8 cellular contexts compared by ENCODE assay signal in genomic region chr6:166958926-166959861, GRCh38. TPM values are rescaled to one million over a fixed set of nuclear protein-coding genes. Genes with fewer than 3 reads are reported as not detected.
DNase-seq lines count a peak whose midpoint lies in the region; ATAC-seq and TF ChIP-seq lines count a peak whose summit lies in the region.

No MANE protein-coding gene starts in this region.

- no peak overlapping the region; the same call in 1 of the 2 replicates for H3K14ac ChIP-seq in IMR-90 (replicated peaks; ENCODE audit: low read depth, low read length)

- DNase-seq in GM06990 (ENCODE audit: extremely low read depth, insufficient read length) (peak; percentile 44), IMR-90 (no peak), lower lobe of right lung (no peak), vagina (ENCODE audit: extremely low spot score in 2 of 2) (no peak)
- no peak for DNase-seq in activated CD4-positive, CD25-positive, alpha-beta regulatory T cell treated with anti-CD3 and anti-CD28 coated beads, Interleukin-2, amount 50 U/mL, for 72 hours

- H4K8ac ChIP-seq in IMR-90 (ENCODE audit: low read depth in 2 of 2, low read length in 2 of 2): peak overlapping the region in 1 of 2 experiments; percentile 50; a peak in 1 of 4 replicates

- H3K9ac ChIP-seq in IMR-90 (ENCODE audit: low read depth, low read length): no peak overlapping the region

- no TSS peak for BruUV-seq in IMR-90 (replicated peaks; lab: Mats Ljungman, UMichigan)

- no peak for TF ChIP-seq POLR2A in IMR-90 (IDR thresholded peaks at IDR 0.05; ENCODE audit: low read depth, low read length)
- TF ChIP-seq POLR2A in vagina (IDR thresholded peaks at IDR 0.05): no peak

- peak overlapping the region; percentile 46; the same call in 1 of the 2 replicates for H4K5ac ChIP-seq in IMR-90 (ENCODE audit: low read depth, low read length)

- WGBS in IMR-90 (ENCODE audit: extremely low coverage in 2 of 2, insufficient read length in 1 of 2), 2 experiments: 60% methylated on average over 2 of the region's 13 CpGs; no CpG with 5 or more reads in 1 of the 2 experiments

- peaks cover 0 to 3% of the 10 kb centered on the region in 2 experiments; a peak in 1 of 4 replicates for H3K79me1 ChIP-seq in IMR-90 (ENCODE audit: low read depth in 1 of 2, low read length in 2 of 2)

- H3K27ac ChIP-seq in IMR-90 (ENCODE audit: insufficient read depth, low read length): no peak overlapping the region
- peak overlapping the region; percentile 86 for H3K27ac ChIP-seq in lower lobe of right lung
- H3K27ac ChIP-seq in vagina: no peak overlapping the region

- H3K4me3 ChIP-seq in GM06990 (replicated peaks; ENCODE audit: low read depth, low read length) (peak overlapping the region; percentile 0; the same call in 1 of the 2 replicates), IMR-90 (ENCODE audit: insufficient read depth, low read depth, low read length) (no peak overlapping the region), lower lobe of right lung (peak overlapping the region; percentile 5), vagina (no peak overlapping the region)

- peak overlapping the region; percentile 71 for H2AFZ ChIP-seq in IMR-90 (replicated peaks; ENCODE audit: low read length, poor library complexity)

- H2BK20ac ChIP-seq in IMR-90 (ENCODE audit: low read depth, low read length): no peak overlapping the region

- H3K4me1 Mint-ChIP-seq in activated T-helper 17 cell treated with anti-CD3 and anti-CD28 coated beads, Interleukin-2, amount 50 U/mL, for 72 hours: peaks cover 32% of the 10 kb centered on the region

- H2BK120ac ChIP-seq in IMR-90 (ENCODE audit: low read depth, low read length): 0 out of 2 replicates have a peak overlapping the region, but pooled peaks have one; percentile 38

- intact Hi-C loops in IMR-90 (cut with micrococcal nuclease) (loop anchor here (1.0 kb wide), 1 partner anchor 38 kb away; no protein-coding TSS in a partner anchor), lower lobe of right lung (cut with DNase I) (no loop called here), vagina (cut with DNase I) (no loop called here)

- no peak overlapping the region for H3K23ac ChIP-seq in IMR-90 (ENCODE audit: low read depth, low read length)

- TF ChIP-seq RAD21 in IMR-90 (IDR thresholded peaks at IDR 0.05; ENCODE audit: low read length): no peak

- peak overlapping the region; percentile 96 for H3K27ac Mint-ChIP-seq in activated T-helper 17 cell treated with anti-CD3 and anti-CD28 coated beads, Interleukin-2, amount 50 U/mL, for 72 hours

- 0 out of 2 replicates have a peak overlapping the region, but pooled peaks have one; percentile 35 for H3K4ac ChIP-seq in IMR-90 (ENCODE audit: low read depth, low read length)

- no peak overlapping the region for H2AK9ac ChIP-seq in IMR-90 (replicated peaks; ENCODE audit: low read depth, low read length, poor library complexity)

- POLR2A ChIA-PET in IMR-90 (lab: Charles Lee; ENCODE audit: unreplicated experiment): no interaction called here

- no peaks in the 10 kb centered on the region for H4K20me1 ChIP-seq in IMR-90 (ENCODE audit: insufficient read depth, low read length)

- no peak overlapping the region for H2AK5ac ChIP-seq in IMR-90 (ENCODE audit: low read depth, low read length)

- H3K4me1 ChIP-seq in IMR-90 (ENCODE audit: control insufficient read depth, insufficient read depth, low read length) (peaks cover 10% of the 10 kb centered on the region), lower lobe of right lung (peaks cover 45% of the 10 kb centered on the region), vagina (peaks cover 31% of the 10 kb centered on the region)

- TF ChIP-seq CTCF in GM06990 (IDR thresholded peaks at IDR 0.05; ENCODE audit: insufficient read depth, low read length, poor library complexity, severe bottlenecking) (no peak), IMR-90 (conservative IDR thresholded peaks at IDR 0.05; ENCODE audit: low read depth, low read length) (no peak), lower lobe of right lung (IDR thresholded peaks at IDR 0.05) (no peak), vagina (IDR thresholded peaks at IDR 0.05) (no peak)

- H3K36me3 Mint-ChIP-seq in activated T-helper 17 cell treated with anti-CD3 and anti-CD28 coated beads, Interleukin-2, amount 50 U/mL, for 72 hours (ENCODE audit: low read depth): peaks cover 25% of the 10 kb centered on the region

- no peak overlapping the region for H2BK15ac ChIP-seq in IMR-90 (ENCODE audit: low read depth, low read length)

- H3K4me2 ChIP-seq in IMR-90 (ENCODE audit: low read depth, low read length): no peak overlapping the region

- H3K9me1 ChIP-seq in IMR-90 (ENCODE audit: insufficient read depth, low read length): no peaks in the 10 kb centered on the region

- H3K9me3 Mint-ChIP-seq in activated T-helper 17 cell treated with anti-CD3 and anti-CD28 coated beads, Interleukin-2, amount 50 U/mL, for 72 hours: peaks cover 4% of the 10 kb centered on the region

- H3K9me3 ChIP-seq in IMR-90 (ENCODE audit: control insufficient read depth, insufficient read depth, low read length): no peaks in the 10 kb centered on the region
- H3K9me3 ChIP-seq in lower lobe of right lung: no peaks in the 10 kb centered on the region
- H3K9me3 ChIP-seq in vagina: no peaks in the 10 kb centered on the region

- H2BK5ac ChIP-seq in IMR-90 (ENCODE audit: low read depth, low read length, poor library complexity, severe bottlenecking): no peak overlapping the region

- ATAC-seq in IMR-90 (ENCODE audit: low read depth) (no peak), lower lobe of right lung (no peak), HG02870 (IDR thresholded peaks at IDR 0.05; ENCODE audit: unreplicated experiment) (no peak), HG03457 (IDR thresholded peaks at IDR 0.05; ENCODE audit: unreplicated experiment) (no peak)
- ATAC-seq in activated T-helper 17 cell treated with anti-CD3 and anti-CD28 coated beads, Interleukin-2, amount 50 U/mL, for 72 hours (replicated peaks): peak; percentile 8

- H3K4me3 Mint-ChIP-seq in activated T-helper 17 cell treated with anti-CD3 and anti-CD28 coated beads, Interleukin-2, amount 50 U/mL, for 72 hours: peak overlapping the region; percentile 99

- CTCF ChIA-PET in IMR-90 (lab: Yijun Ruan, JAX): no interaction called here

- in situ Hi-C loops in IMR-90 (cut with MboI; ENCODE audit: low sequenced_read_pairs): no loop called here

- no peaks in the 10 kb centered on the region for H3K36me3 ChIP-seq in GM06990 (ENCODE audit: control insufficient read depth, insufficient read depth, low read length)
- H3K36me3 ChIP-seq in IMR-90 (ENCODE audit: control insufficient read depth, insufficient read depth, low read length): no peaks in the 10 kb centered on the region
- H3K36me3 ChIP-seq in lower lobe of right lung: no peaks in the 10 kb centered on the region
- no peaks in the 10 kb centered on the region for H3K36me3 ChIP-seq in vagina

- H3K18ac ChIP-seq in IMR-90 (ENCODE audit: low read depth, low read length): no peak overlapping the region; the same call in 1 of the 2 replicates

- H3K27me3 ChIP-seq in GM06990 (replicated peaks; ENCODE audit: control insufficient read depth, insufficient read depth, low read length) (no peaks in the 10 kb centered on the region), IMR-90 (ENCODE audit: control insufficient read depth, insufficient read depth, low read length) (no peaks in the 10 kb centered on the region), lower lobe of right lung (ENCODE audit: low read depth) (no peaks in the 10 kb centered on the region), vagina (no peaks in the 10 kb centered on the region)

- no peak overlapping the region for H3K56ac ChIP-seq in IMR-90 (ENCODE audit: extremely low read depth, insufficient read depth, low read length)

- dilution Hi-C loops in IMR-90 (cut with HindIII; ENCODE audit: low sequenced_read_pairs, unreplicated experiment): no loop called here

- H3K27me3 Mint-ChIP-seq in activated T-helper 17 cell treated with anti-CD3 and anti-CD28 coated beads, Interleukin-2, amount 50 U/mL, for 72 hours: no peaks in the 10 kb centered on the region

- peak overlapping the region; percentile 6; the same call in 1 of the 2 replicates for H4K91ac ChIP-seq in IMR-90 (ENCODE audit: insufficient read depth, low read depth, low read length)

TF ChIP-seq in IMR-90, 13 proteins besides CTCF, POLR2A, EP300 and RAD21 (continues in another document):
- TF ChIP-seq FOS (IDR thresholded peaks at IDR 0.05; ENCODE audit: low read depth, low read length) (no peak), BHLHE40 (IDR thresholded peaks at IDR 0.05; ENCODE audit: low read depth, low read length) (no peak), MAFK (IDR thresholded peaks at IDR 0.05; ENCODE audit: low read depth, low read length) (no peak), MXI1 (IDR thresholded peaks at IDR 0.05; ENCODE audit: borderline replicate concordance, low read depth, low read length) (no peak), MAZ (IDR thresholded peaks at IDR 0.05; ENCODE audit: borderline replicate concordance, low read depth, low read length) (no peak), NFE2L2 (IDR thresholded peaks at IDR 0.05; ENCODE audit: low read depth, low read length) (no peak), RFX5 (IDR thresholded peaks at IDR 0.05; ENCODE audit: low read depth, low read length) (no peak), CEBPB (IDR thresholded peaks at IDR 0.05; ENCODE audit: low read depth, low read length) (no peak), SMC3 (IDR thresholded peaks at IDR 0.05; ENCODE audit: low read depth, low read length) (no peak), USF2 (IDR thresholded peaks at IDR 0.05; ENCODE audit: low read depth, low read length) (no peak)

RNA-seq across cellular contexts. Expression of gene RNASET2, which starts 2.8 kb away (rescaled TPM):
- 13.6 and 14.2 TPM in 2 replicates for total RNA-seq in IMR-90 (2012; rRNA removed)
- 23.6 and 24.9 TPM in 2 replicates for polyA plus RNA-seq in IMR-90 (2012; rRNA removed)
- polyA plus RNA-seq in IMR-90 (2012; cell fraction: cytosol; rRNA removed): 40.7 and 68.7 TPM in 2 replicates
- polyA plus RNA-seq in IMR-90 (2012; cell fraction: nucleus; rRNA removed; ENCODE audit: low replicate concordance): 19.1 and 27.8 TPM in 2 replicates
- 100 to 1,000 TPM in 1 of 2 donors, 10 to 100 TPM in 1; 94.2 to 210 TPM for total RNA-seq in activated T-helper 17 cell treated with anti-CD3 and anti-CD28 coated beads, Interleukin-2, amount 50 U/mL, for 72 hours
- 103 TPM for total RNA-seq in lower lobe of right lung
- total RNA-seq in vagina: 31.4 TPM

RNA-seq across cellular contexts. Expression of gene CEP43, which starts 40.0 kb away (rescaled TPM):
- total RNA-seq in IMR-90 (2012; rRNA removed) (8.6 and 19.4 TPM in 2 replicates), lower lobe of right lung (13.3 TPM), vagina (9.1 TPM)
- polyA plus RNA-seq in IMR-90 (2012; rRNA removed): 8.5 and 10.7 TPM in 2 replicates
- 1.1 and 2.3 TPM in 2 replicates for polyA plus RNA-seq in IMR-90 (2012; cell fraction: cytosol; rRNA removed)
- polyA plus RNA-seq in IMR-90 (2012; cell fraction: nucleus; rRNA removed; ENCODE audit: low replicate concordance): 3.3 and 16.3 TPM in 2 replicates
- total RNA-seq in activated T-helper 17 cell treated with anti-CD3 and anti-CD28 coated beads, Interleukin-2, amount 50 U/mL, for 72 hours: 10 to 100 TPM; 24.7 to 29.0 TPM

Comparison
In these comparisons a context has a peak if more than half of its experiments do, and no peak if none do; other contexts are left out.
1. H3K4me3 ChIP-seq: peak in GM06990 (single experiment) and lower lobe of right lung (single experiment); none in IMR-90 (single experiment) and vagina (0 of 2).